Comparison of ENCODE assay signal across 7 cellular contexts in the genomic region with DNA sequence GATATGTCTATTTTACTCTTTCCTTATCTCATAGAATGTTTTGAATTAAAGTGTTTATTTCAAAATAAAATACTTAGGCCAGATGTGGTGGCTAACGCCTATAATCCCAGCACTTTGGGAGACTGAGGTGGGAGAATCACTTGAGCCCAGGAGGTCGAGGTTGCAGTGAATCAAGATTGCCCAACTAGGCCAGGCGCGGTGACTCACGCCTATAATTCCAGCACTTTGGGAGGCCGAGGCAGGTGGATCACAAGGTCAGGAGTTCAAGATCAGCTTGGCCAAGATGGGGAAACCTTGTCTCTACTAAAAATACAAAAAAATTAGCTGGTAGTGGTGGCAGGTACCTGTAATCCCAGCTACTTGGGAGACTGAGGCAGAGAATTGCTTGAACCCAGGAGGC. TPM values are rescaled to one million over a fixed set of nuclear protein-coding genes. Genes with fewer than 3 reads are reported as not detected.
"Had no signal": no experiment of that assay in that cellular context is flagged by ENCODE, and none has a peak within 500 bp of the region (broad histone marks: within the 10 kb centered on the region; RNA-seq: fewer than 3 reads in every experiment).

No MANE protein-coding gene starts in this region.

RNA-seq across cellular contexts. Expression of a gene that starts 2.1 kb away (rescaled TPM):
- total RNA-seq: M059J, NCI-H460, OCI-LY7, PC-9, Right ventricle myocardium superior, SJSA1 had no signal
- polyA plus RNA-seq: SK-N-SH had no signal

RNA-seq across cellular contexts. Expression of a gene that starts 52.0 kb away (rescaled TPM):
- total RNA-seq: NCI-H460, PC-9 had no signal
